ENCODE assay signal across 27 cellular contexts in the genomic region with DNA sequence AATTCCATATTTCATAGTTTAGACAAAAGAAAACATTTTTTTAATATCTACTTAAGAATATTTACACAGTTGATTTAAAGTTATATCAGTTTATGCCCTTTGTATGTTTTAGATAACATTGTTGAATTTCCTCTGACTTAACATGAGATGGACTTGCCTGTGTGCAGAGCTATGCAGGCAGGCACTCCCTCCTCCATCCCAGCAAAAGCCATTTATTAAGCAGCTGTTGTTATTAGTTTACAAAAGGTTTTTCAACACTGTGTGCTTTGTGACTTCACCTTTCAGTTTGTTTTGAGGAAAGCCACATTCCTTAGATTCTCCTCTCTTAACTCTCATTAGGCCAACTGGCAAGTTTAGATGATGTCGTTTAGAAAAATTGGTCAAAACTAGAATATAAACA.
DNase-seq lines count a peak whose midpoint lies in the region; ATAC-seq, FAIRE-seq and TF ChIP-seq lines count a peak whose summit lies in the region.
"Had no signal": no experiment of that assay in that cellular context is flagged by ENCODE, and none has a peak within 500 bp of the region (broad histone marks: within the 10 kb centered on the region; RNA-seq: fewer than 3 reads in every experiment).

No MANE protein-coding gene starts in this region.

- H3K36me3 ChIP-seq in endodermal cell (ENCODE audit: control insufficient read depth, insufficient read depth, low read length) (no peaks in the 10 kb centered on the region), lower lobe of right lung (no peaks in the 10 kb centered on the region), small intestine (ENCODE audit: control insufficient read depth in 2 of 2, insufficient read depth in 2 of 2, low read length in 2 of 2) (no peaks in the 10 kb centered on the region), uterus (no peaks in the 10 kb centered on the region)
- H3K36me3 ChIP-seq: BLaER1 treated with 17β-estradiol and CSF1 and Interleukin-3, amounts not matched to agents 10 nM and 100 nM; cardiac muscle cell; neutrophil; Peyer's patch; prostate gland had no signal

- CTCF ChIA-PET in WTC11 (lab: Charles Lee): interaction anchor here (0.5 kb wide), 1 partner anchor 16 kb away, joined by 3 read pairs; no protein-coding TSS in a partner anchor

- no CpG with 5 or more reads among the region's 1 CpG for WGBS in endodermal cell (ENCODE audit: insufficient coverage in 1 of 2, insufficient read length in 1 of 2), 2 experiments
- 15 to 55% (median 15%) methylated on average over 1 of the region's 1 CpG for WGBS in small intestine, 3 donors

- POLR2A ChIA-PET in WTC11 (lab: Charles Lee): no interaction called here

- DNase-seq in WTC11 (ENCODE audit: low spot score) (no peak), endodermal cell (no peak), lower lobe of right lung (no peak), small intestine (peak; percentile 54), uterus (no peak), NCI-H187 treated with DMSO at 0.1 percent for 48 hours (lab: John Stamatoyannopoulos, UW) (no peak), EL (no peak)
- DNase-seq: activated CD4-positive, alpha-beta memory T cell treated with anti-CD3 and anti-CD28 coated beads for 36 hours; amygdala; cortex of kidney; DND-41; head of caudate nucleus; NCI-H1105 treated with DMSO at 0.1 percent for 48 hours; NCI-H2029; NCI-H2227 treated with DMSO at 0.1 percent for 48 hours; NCI-H69; Peyer's patch; SHP77 treated with DMSO at 0.1 percent for 48 hours had no signal

- H3K27ac Mint-ChIP-seq in WTC11: 0 out of 2 replicates have a peak overlapping the region, but pooled peaks have one; percentile 36
- peak overlapping the region; percentile 83 for H3K27ac Mint-ChIP-seq in endodermal cell
- H3K27ac Mint-ChIP-seq: activated CD4-positive, alpha-beta memory T cell treated with anti-CD3 and anti-CD28 coated beads for 36 hours; activated naive CD4-positive, alpha-beta T cell treated with anti-CD3 and anti-CD28 coated beads, Interleukin-2, amount 50 U/mL, for 24 hours; activated T-helper 17 cell treated with anti-CD3 and anti-CD28 coated beads, Interleukin-2, amount 50 U/mL, for 72 hours; memory B cell had no signal

- no peak for TF ChIP-seq CTCF in WTC11 (IDR thresholded peaks at IDR 0.05)
- no peak for TF ChIP-seq CTCF in endodermal cell (conservative IDR thresholded peaks at IDR 0.05)
- no peak for TF ChIP-seq CTCF in lower lobe of right lung (IDR thresholded peaks at IDR 0.05)
- TF ChIP-seq CTCF in uterus (IDR thresholded peaks at IDR 0.05): no peak

- H3K27ac ChIP-seq in endodermal cell (ENCODE audit: low read depth, low read length): no peak overlapping the region
- no peak overlapping the region for H3K27ac ChIP-seq in lower lobe of right lung
- H3K27ac ChIP-seq in small intestine (ENCODE audit: low read depth in 1 of 2, low read length in 1 of 2): no peak overlapping the region
- no peak overlapping the region for H3K27ac ChIP-seq in uterus
- H3K27ac ChIP-seq: BLaER1 treated with 17β-estradiol and CSF1 and Interleukin-3, amounts not matched to agents 10 nM and 100 nM; cardiac muscle cell; neutrophil; Peyer's patch; prostate gland; skin epidermis had no signal

- H3K27me3 ChIP-seq in endodermal cell (ENCODE audit: control insufficient read depth, insufficient read depth, low read length, poor library complexity, severe bottlenecking): peaks cover 7% of the 10 kb centered on the region
- no peaks in the 10 kb centered on the region for H3K27me3 ChIP-seq in lower lobe of right lung (ENCODE audit: low read depth)
- H3K27me3 ChIP-seq in small intestine (ENCODE audit: control insufficient read depth in 2 of 2, insufficient read depth in 2 of 2, low read length in 2 of 2): no peaks in the 10 kb centered on the region
- H3K27me3 ChIP-seq in uterus: no peaks in the 10 kb centered on the region
- H3K27me3 ChIP-seq: BLaER1 treated with 17β-estradiol and CSF1 and Interleukin-3, amounts not matched to agents 10 nM and 100 nM; cardiac muscle cell; neutrophil; Peyer's patch had no signal

- H3K27me3 Mint-ChIP-seq in WTC11 (ENCODE audit: low read depth) (no peaks in the 10 kb centered on the region), endodermal cell (ENCODE audit: insufficient read depth) (no peaks in the 10 kb centered on the region)
- H3K27me3 Mint-ChIP-seq: activated CD4-positive, alpha-beta memory T cell treated with anti-CD3 and anti-CD28 coated beads for 36 hours; activated naive CD4-positive, alpha-beta T cell treated with anti-CD3 and anti-CD28 coated beads, Interleukin-2, amount 50 U/mL, for 24 hours; memory B cell had no signal

- intact Hi-C loops in lower lobe of right lung (cut with DNase I) (no loop called here), uterus (cut with DNase I; ENCODE audit: low total_unique reads) (no loop called here)

- H3K4me3 Mint-ChIP-seq in WTC11 (no peak overlapping the region), endodermal cell (no peak overlapping the region)
- H3K4me3 Mint-ChIP-seq: activated CD4-positive, alpha-beta memory T cell treated with anti-CD3 and anti-CD28 coated beads for 36 hours; activated naive CD4-positive, alpha-beta T cell treated with anti-CD3 and anti-CD28 coated beads, Interleukin-2, amount 50 U/mL, for 24 hours; activated T-helper 17 cell treated with anti-CD3 and anti-CD28 coated beads, Interleukin-2, amount 50 U/mL, for 72 hours; memory B cell had no signal

- H3K36me3 Mint-ChIP-seq in WTC11 (no peaks in the 10 kb centered on the region), endodermal cell (ENCODE audit: low read depth) (no peaks in the 10 kb centered on the region)
- H3K36me3 Mint-ChIP-seq: activated CD4-positive, alpha-beta memory T cell treated with anti-CD3 and anti-CD28 coated beads for 36 hours; activated naive CD4-positive, alpha-beta T cell treated with anti-CD3 and anti-CD28 coated beads, Interleukin-2, amount 50 U/mL, for 24 hours; memory B cell had no signal

- no peak overlapping the region for H3K9ac ChIP-seq in endodermal cell (ENCODE audit: extremely low read depth, low read length, poor library complexity, severe bottlenecking)
- H3K9ac ChIP-seq: BLaER1 treated with 17β-estradiol and CSF1 and Interleukin-3, amounts not matched to agents 10 nM and 100 nM had no signal

- TF ChIP-seq POLR2A in uterus (IDR thresholded peaks at IDR 0.05): no peak

- H3K4me1 Mint-ChIP-seq in WTC11: peaks cover 4% of the 10 kb centered on the region; the same call in 1 of the 2 replicates
- H3K4me1 Mint-ChIP-seq in endodermal cell: peaks cover 20% of the 10 kb centered on the region
- H3K4me1 Mint-ChIP-seq: activated naive CD4-positive, alpha-beta T cell treated with anti-CD3 and anti-CD28 coated beads, Interleukin-2, amount 50 U/mL, for 24 hours; activated T-helper 17 cell treated with anti-CD3 and anti-CD28 coated beads, Interleukin-2, amount 50 U/mL, for 72 hours; memory B cell had no signal

- H3K9me3 Mint-ChIP-seq in WTC11: no peaks in the 10 kb centered on the region
- H3K9me3 Mint-ChIP-seq in endodermal cell: no peaks in the 10 kb centered on the region
- H3K9me3 Mint-ChIP-seq: activated CD4-positive, alpha-beta memory T cell treated with anti-CD3 and anti-CD28 coated beads for 36 hours; activated naive CD4-positive, alpha-beta T cell treated with anti-CD3 and anti-CD28 coated beads, Interleukin-2, amount 50 U/mL, for 24 hours; activated T-helper 17 cell treated with anti-CD3 and anti-CD28 coated beads, Interleukin-2, amount 50 U/mL, for 72 hours had no signal

- H3K4me1 ChIP-seq in endodermal cell (ENCODE audit: control insufficient read depth, insufficient read depth, low read length) (peaks cover 10% of the 10 kb centered on the region), lower lobe of right lung (peaks cover 6% of the 10 kb centered on the region), small intestine (ENCODE audit: control insufficient read depth in 2 of 2, insufficient read depth in 1 of 2, low read depth in 1 of 2, low read length in 1 of 2) (no peaks in the 10 kb centered on the region), uterus (no peaks in the 10 kb centered on the region)
- H3K4me1 ChIP-seq: Peyer's patch, prostate gland had no signal

- no peak overlapping the region for H3K4me3 ChIP-seq in endodermal cell (ENCODE audit: low read length)
- no peak overlapping the region for H3K4me3 ChIP-seq in lower lobe of right lung
- no peak overlapping the region for H3K4me3 ChIP-seq in small intestine (ENCODE audit: low read depth in 1 of 2, low read length in 2 of 2)
- no peak overlapping the region for H3K4me3 ChIP-seq in uterus
- H3K4me3 ChIP-seq: BLaER1 treated with 17β-estradiol and CSF1 and Interleukin-3, amounts not matched to agents 10 nM and 100 nM; cardiac muscle cell; Peyer's patch; prostate gland; skin epidermis had no signal

- ATAC-seq in WTC11 (no peak), lower lobe of right lung (peak; percentile 51 to 80)
- ATAC-seq: activated T-helper 17 cell treated with anti-CD3 and anti-CD28 coated beads, Interleukin-2, amount 50 U/mL, for 72 hours; HCT116 had no signal

- no peaks in the 10 kb centered on the region for H3K9me3 ChIP-seq in endodermal cell (ENCODE audit: control insufficient read depth, low read length)
- no peaks in the 10 kb centered on the region for H3K9me3 ChIP-seq in lower lobe of right lung
- H3K9me3 ChIP-seq in small intestine (ENCODE audit: control insufficient read depth, low read depth): no peaks in the 10 kb centered on the region
- no peaks in the 10 kb centered on the region for H3K9me3 ChIP-seq in uterus
- H3K9me3 ChIP-seq: BLaER1 treated with 17β-estradiol and CSF1 and Interleukin-3, amounts not matched to agents 10 nM and 100 nM; neutrophil; Peyer's patch; prostate gland had no signal

- no peak for FAIRE-seq in small intestine (lab: Jason Lieb, UNC)

TF ChIP-seq in WTC11, 78 proteins besides CTCF, POLR2A, EP300 and RAD21 (continues in another document):
- TF ChIP-seq FOXP1 (CRISPR knock-in tag; IDR thresholded peaks at IDR 0.05; ENCODE audit: borderline replicate concordance) (no peak), RORB (CRISPR knock-in tag; IDR thresholded peaks at IDR 0.05) (no peak)
- TF ChIP-seq, protein P1, sequence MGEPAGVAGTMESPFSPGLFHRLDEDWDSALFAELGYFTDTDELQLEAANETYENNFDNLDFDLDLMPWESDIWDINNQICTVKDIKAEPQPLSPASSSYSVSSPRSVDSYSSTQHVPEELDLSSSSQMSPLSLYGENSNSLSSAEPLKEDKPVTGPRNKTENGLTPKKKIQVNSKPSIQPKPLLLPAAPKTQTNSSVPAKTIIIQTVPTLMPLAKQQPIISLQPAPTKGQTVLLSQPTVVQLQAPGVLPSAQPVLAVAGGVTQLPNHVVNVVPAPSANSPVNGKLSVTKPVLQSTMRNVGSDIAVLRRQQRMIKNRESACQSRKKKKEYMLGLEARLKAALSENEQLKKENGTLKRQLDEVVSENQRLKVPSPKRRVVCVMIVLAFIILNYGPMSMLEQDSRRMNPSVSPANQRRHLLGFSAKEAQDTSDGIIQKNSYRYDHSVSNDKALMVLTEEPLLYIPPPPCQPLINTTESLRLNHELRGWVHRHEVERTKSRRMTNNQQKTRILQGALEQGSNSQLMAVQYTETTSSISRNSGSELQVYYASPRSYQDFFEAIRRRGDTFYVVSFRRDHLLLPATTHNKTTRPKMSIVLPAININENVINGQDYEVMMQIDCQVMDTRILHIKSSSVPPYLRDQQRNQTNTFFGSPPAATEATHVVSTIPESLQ (CRISPR knock-in tag; IDR thresholded peaks at IDR 0.05): no peak
